8 cellular contexts compared by ENCODE assay signal in the genomic region with DNA sequence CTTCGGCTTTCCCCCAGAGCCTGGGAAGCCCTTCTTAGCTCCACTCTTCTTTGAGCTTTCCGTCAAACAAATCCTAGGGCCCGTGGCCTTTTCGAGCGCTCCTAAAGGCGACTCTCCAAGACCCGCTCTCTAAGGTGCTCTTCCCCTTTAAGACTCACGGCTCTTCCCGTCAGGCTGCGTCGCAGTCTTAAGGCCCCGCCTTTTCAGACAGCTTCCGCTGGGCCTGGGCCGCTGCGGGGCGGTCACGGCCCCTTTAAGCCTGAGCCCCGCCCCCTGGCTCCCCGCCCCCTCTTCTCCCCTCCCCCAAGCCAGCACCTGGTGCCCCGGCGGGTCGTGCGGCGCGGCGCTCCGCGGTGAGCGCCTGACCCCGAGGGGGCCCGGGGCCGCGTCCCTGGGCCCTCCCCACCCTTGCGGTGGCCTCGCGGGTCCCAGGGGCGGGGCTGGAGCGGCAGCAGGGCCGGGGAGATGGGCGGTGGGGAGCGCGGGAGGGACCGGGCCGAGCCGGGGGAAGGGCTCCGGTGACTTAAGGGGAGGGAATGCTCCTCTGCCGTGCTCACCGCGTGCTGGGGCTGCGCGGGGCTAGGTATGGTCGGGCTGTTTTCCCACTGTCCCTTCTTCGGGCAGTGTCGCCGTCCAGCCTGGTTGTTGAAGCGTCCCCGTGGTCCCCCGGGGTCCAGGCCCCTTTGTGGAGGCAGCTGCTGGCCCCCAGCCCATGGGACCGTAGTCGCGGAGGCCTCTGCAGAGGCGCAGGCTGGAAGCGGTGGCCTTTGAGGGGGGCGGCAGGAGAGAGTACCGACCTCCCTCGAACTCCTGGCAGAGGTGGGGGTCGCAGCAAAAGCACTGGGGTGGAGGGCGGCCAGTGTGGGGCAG. TPM values are rescaled to one million over a fixed set of nuclear protein-coding genes. Genes with fewer than 3 reads are reported as not detected.
DNase-seq lines count a peak whose midpoint lies in the region; ATAC-seq and TF ChIP-seq lines count a peak whose summit lies in the region.

Gene PEX5 (plus strand): TSS at position 289 of the 870 bp plus-strand sequence. CDS start 692 bp downstream, outside the sequence.

- in situ Hi-C loops in IMR-90 (cut with MboI; ENCODE audit: low sequenced_read_pairs): no loop called here

- dilution Hi-C loops in IMR-90 (cut with HindIII; ENCODE audit: low sequenced_read_pairs, unreplicated experiment): no loop called here

- no peaks in the 10 kb centered on the region for H3K27me3 ChIP-seq in IMR-90 (ENCODE audit: control insufficient read depth, insufficient read depth, low read length)

- intact Hi-C loops in IMR-90 (cut with micrococcal nuclease): no loop called here
- intact Hi-C loops in mucosa of descending colon (cut with DNase I, micrococcal nuclease): no loop called here

- peak within 1 kb of the TSS; percentile 41; the same call in 1 of the 2 replicates for H3K56ac ChIP-seq in IMR-90 (ENCODE audit: extremely low read depth, insufficient read depth, low read length)

- peak within 1 kb of the TSS; percentile 67 for H2BK20ac ChIP-seq in IMR-90 (ENCODE audit: low read depth, low read length)

- POLR2A ChIA-PET in IMR-90 (lab: Charles Lee; ENCODE audit: unreplicated experiment): interaction anchor here (0.5 kb wide), 1 partner anchor 747 kb away, joined by 4 read pairs; no protein-coding TSS in a partner anchor

- H2BK5ac ChIP-seq in IMR-90 (ENCODE audit: low read depth, low read length, poor library complexity, severe bottlenecking): peak within 1 kb of the TSS; percentile 59

- peak within 1 kb of the TSS; percentile 89 for H3K14ac ChIP-seq in IMR-90 (replicated peaks; ENCODE audit: low read depth, low read length)

- peak within 1 kb of the TSS; percentile 69 for H3K4me3 ChIP-seq in IMR-90 (ENCODE audit: insufficient read depth, low read depth, low read length)
- peak within 1 kb of the TSS; percentile 69 for H3K4me3 ChIP-seq in mucosa of descending colon

- peak within 1 kb of the TSS; percentile 99 for H3K4me2 ChIP-seq in IMR-90 (ENCODE audit: low read depth, low read length)

- H3K4me1 ChIP-seq in IMR-90 (ENCODE audit: control insufficient read depth, insufficient read depth, low read length): peaks cover 7% of the 10 kb centered on the region
- H3K4me1 ChIP-seq in mucosa of descending colon (ENCODE audit: low read depth): peaks cover 8% of the 10 kb centered on the region

- peak within 1 kb of the TSS; percentile 19; the same call in 1 of the 3 replicates for H2BK15ac ChIP-seq in IMR-90 (ENCODE audit: low read depth, low read length)

- ATAC-seq in GM21528 (IDR thresholded peaks at IDR 0.05; ENCODE audit: low FRiP score, unreplicated experiment) (peak; percentile 98), IMR-90 (ENCODE audit: low read depth) (peak; percentile 96), mucosa of descending colon (peak; percentile 96)

- H3K18ac ChIP-seq in IMR-90 (ENCODE audit: low read depth, low read length): peak within 1 kb of the TSS; percentile 61

- H2AK9ac ChIP-seq in IMR-90 (replicated peaks; ENCODE audit: low read depth, low read length, poor library complexity): peak within 1 kb of the TSS; percentile 86

- DNase-seq in DMS 273 treated with DMSO at 0.1 percent for 48 hours (lab: John Stamatoyannopoulos, UW) (peak; percentile 33), IMR-90 (peak; percentile 92), OCI-M2 (lab: John Stamatoyannopoulos, UW; ENCODE audit: unreplicated experiment) (peak; percentile 29), activated T-cell treated with anti-CD3 and anti-CD28 coated beads for 48 hours (ENCODE audit: low read depth) (peak; percentile 82), epithelial cell of prostate (ENCODE audit: low read depth, low spot score) (peak; percentile 65), mucosa of descending colon (peak; percentile 92 to 94 (median 92))
- DNase-seq in stimulated activated CD8-positive, alpha-beta memory T cell treated with anti-CD3 and anti-CD28 coated beads, Interleukin-4, amount 100 ng/mL, for 1 hour (ENCODE audit: low read depth in 2 of 2, low spot score in 1 of 2): peak; percentile 60 to 67

- H2AK5ac ChIP-seq in IMR-90 (ENCODE audit: low read depth, low read length): peak within 1 kb of the TSS; percentile 30; the same call in 1 of the 2 replicates

- H3K9me1 ChIP-seq in IMR-90 (ENCODE audit: insufficient read depth, low read length): 0 out of 2 replicates have a peak, but pooled peaks cover 4% of the 10 kb centered on the region

- H4K8ac ChIP-seq in IMR-90 (ENCODE audit: low read depth in 2 of 2, low read length in 2 of 2): peak within 1 kb of the TSS; percentile 49 to 89

- H4K20me1 ChIP-seq in IMR-90 (ENCODE audit: insufficient read depth, low read length): no peaks in the 10 kb centered on the region

- 1% methylated on average over 11 of the region's 68 CpGs; no CpG with 5 or more reads in 1 of the 2 experiments for WGBS in IMR-90 (ENCODE audit: extremely low coverage in 2 of 2, insufficient read length in 1 of 2), 2 experiments

- CTCF ChIA-PET in IMR-90 (lab: Yijun Ruan, JAX): interaction anchor here (0.6 kb wide), 1 partner anchor 889 kb away, joined by 6 read pairs; no protein-coding TSS in a partner anchor

- peak within 1 kb of the TSS; percentile 87 for H3K9ac ChIP-seq in IMR-90 (ENCODE audit: low read depth, low read length)

- H3K36me3 ChIP-seq in IMR-90 (ENCODE audit: control insufficient read depth, insufficient read depth, low read length) (peaks cover 4% of the 10 kb centered on the region), mucosa of descending colon (ENCODE audit: low read depth) (no peaks in the 10 kb centered on the region)

- no peaks in the 10 kb centered on the region for H3K9me3 ChIP-seq in IMR-90 (ENCODE audit: control insufficient read depth, insufficient read depth, low read length)
- no peaks in the 10 kb centered on the region for H3K9me3 ChIP-seq in mucosa of descending colon

- peak within 1 kb of the TSS; percentile 70 for H4K5ac ChIP-seq in IMR-90 (ENCODE audit: low read depth, low read length)

- peak within 1 kb of the TSS; percentile 81 for H3K4ac ChIP-seq in IMR-90 (ENCODE audit: low read depth, low read length)

- TF ChIP-seq RAD21 in IMR-90 (IDR thresholded peaks at IDR 0.05; ENCODE audit: low read length): no peak

- peak within 1 kb of the TSS; percentile 93 for H3K23ac ChIP-seq in IMR-90 (ENCODE audit: low read depth, low read length)

- H4K91ac ChIP-seq in IMR-90 (ENCODE audit: insufficient read depth, low read depth, low read length): peak within 1 kb of the TSS; percentile 60; the same call in 1 of the 2 replicates

- peaks cover 0 to 30% of the 10 kb centered on the region in 2 experiments; a peak in 2 of 4 replicates for H3K79me1 ChIP-seq in IMR-90 (ENCODE audit: low read depth in 1 of 2, low read length in 2 of 2)

- peak within 1 kb of the TSS; percentile 96 for H2AFZ ChIP-seq in IMR-90 (replicated peaks; ENCODE audit: low read length, poor library complexity)

- H2BK120ac ChIP-seq in IMR-90 (ENCODE audit: low read depth, low read length): peak within 1 kb of the TSS; percentile 65; the same call in 1 of the 2 replicates

- no TSS peak for BruUV-seq in IMR-90 (replicated peaks; lab: Mats Ljungman, UMichigan)

- TF ChIP-seq CTCF in IMR-90 (conservative IDR thresholded peaks at IDR 0.05; ENCODE audit: low read depth, low read length) (no peak), mucosa of descending colon (IDR thresholded peaks at IDR 0.05) (no peak)

- H3K27ac ChIP-seq in IMR-90 (ENCODE audit: insufficient read depth, low read length): peak within 1 kb of the TSS; percentile 76
- peak within 1 kb of the TSS; percentile 72 for H3K27ac ChIP-seq in epithelial cell of prostate

- TF ChIP-seq POLR2A in IMR-90 (IDR thresholded peaks at IDR 0.05; ENCODE audit: low read depth, low read length): no peak; the same call in 1 of the 2 replicates

TF ChIP-seq in IMR-90, 13 proteins besides CTCF, POLR2A, EP300 and RAD21:
- TF ChIP-seq RFX5 (IDR thresholded peaks at IDR 0.05; ENCODE audit: low read depth, low read length) (no peak), BHLHE40 (IDR thresholded peaks at IDR 0.05; ENCODE audit: low read depth, low read length) (no peak), MXI1 (IDR thresholded peaks at IDR 0.05; ENCODE audit: borderline replicate concordance, low read depth, low read length) (0 out of 2 replicates have a peak, but pooled peaks have one; percentile 30), NFE2L2 (IDR thresholded peaks at IDR 0.05; ENCODE audit: low read depth, low read length) (no peak), MAFK (IDR thresholded peaks at IDR 0.05; ENCODE audit: low read depth, low read length) (no peak), MAZ (IDR thresholded peaks at IDR 0.05; ENCODE audit: borderline replicate concordance, low read depth, low read length) (peak; percentile 24; the same call in 1 of the 2 replicates), RCOR1 (IDR thresholded peaks at IDR 0.05; ENCODE audit: insufficient replicate concordance, low read length) (no peak), SMC3 (IDR thresholded peaks at IDR 0.05; ENCODE audit: low read depth, low read length) (no peak), CEBPB (IDR thresholded peaks at IDR 0.05; ENCODE audit: low read depth, low read length) (no peak), USF2 (IDR thresholded peaks at IDR 0.05; ENCODE audit: low read depth, low read length) (no peak), CHD1 (IDR thresholded peaks at IDR 0.05; ENCODE audit: low read depth, low read length) (no peak), FOS (IDR thresholded peaks at IDR 0.05; ENCODE audit: low read depth, low read length) (no peak)
- TF ChIP-seq, protein P1, sequence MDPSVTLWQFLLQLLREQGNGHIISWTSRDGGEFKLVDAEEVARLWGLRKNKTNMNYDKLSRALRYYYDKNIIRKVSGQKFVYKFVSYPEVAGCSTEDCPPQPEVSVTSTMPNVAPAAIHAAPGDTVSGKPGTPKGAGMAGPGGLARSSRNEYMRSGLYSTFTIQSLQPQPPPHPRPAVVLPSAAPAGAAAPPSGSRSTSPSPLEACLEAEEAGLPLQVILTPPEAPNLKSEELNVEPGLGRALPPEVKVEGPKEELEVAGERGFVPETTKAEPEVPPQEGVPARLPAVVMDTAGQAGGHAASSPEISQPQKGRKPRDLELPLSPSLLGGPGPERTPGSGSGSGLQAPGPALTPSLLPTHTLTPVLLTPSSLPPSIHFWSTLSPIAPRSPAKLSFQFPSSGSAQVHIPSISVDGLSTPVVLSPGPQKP (IDR thresholded peaks at IDR 0.05; ENCODE audit: borderline replicate concordance, low read depth, low read length): no peak

RNA-seq across cellular contexts. Expression of gene PEX5, which starts in this region (rescaled TPM):
- 18.3 and 18.6 TPM in 2 replicates for total RNA-seq in IMR-90 (2012; rRNA removed)
- 13.6 and 14.4 TPM in 2 replicates for polyA plus RNA-seq in IMR-90 (2012; rRNA removed)
- 11.5 and 15.3 TPM in 2 replicates for polyA plus RNA-seq in IMR-90 (2012; cell fraction: cytosol; rRNA removed)
- 15.5 and 16.8 TPM in 2 replicates for polyA plus RNA-seq in IMR-90 (2012; cell fraction: nucleus; rRNA removed; ENCODE audit: low replicate concordance)
- 10 to 100 TPM; 36.1 to 41.2 (median 38.5) TPM for total RNA-seq in mucosa of descending colon

Comparison
In these comparisons a context has a peak if more than half of its experiments do, and no peak if none do; other contexts are left out.
1. Peak in every context shown above with its lines: DNase-seq, ATAC-seq, H3K4me3 ChIP-seq and H3K27ac ChIP-seq.
2. DNase-seq: peak in every context shown above with its lines; median percentile 92 in IMR-90; 92 in mucosa of descending colon; 82 in activated T-cell treated with anti-CD3 and anti-CD28 coated beads for 48 hours; 65 in epithelial cell of prostate; 64 in stimulated activated CD8-positive, alpha-beta memory T cell treated with anti-CD3 and anti-CD28 coated beads, Interleukin-4, amount 100 ng/mL, for 1 hour; 33 in DMS 273 treated with DMSO at 0.1 percent for 48 hours; 29 in OCI-M2.